ENCODE assay signal across 25 cellular contexts in the genomic region with DNA sequence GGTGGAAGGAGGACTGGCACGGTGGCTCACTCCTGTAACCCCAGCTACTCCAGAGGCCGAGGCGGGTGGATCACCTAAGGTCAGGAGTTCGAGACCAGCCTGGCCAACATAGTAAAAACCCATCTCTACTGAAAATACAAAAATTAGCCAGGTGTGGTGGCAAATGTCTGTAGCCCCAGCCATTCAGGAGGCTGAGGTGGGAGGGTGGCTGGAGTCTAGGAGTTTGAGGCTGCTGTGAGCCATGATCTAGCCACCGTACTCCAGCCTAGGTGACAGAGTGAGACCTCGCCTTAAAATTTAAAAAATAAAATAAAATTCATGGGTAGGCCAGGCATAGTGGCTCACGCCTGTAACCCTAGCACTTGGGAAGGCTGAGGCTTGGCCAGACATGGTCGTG. TPM values are rescaled to one million over a fixed set of nuclear protein-coding genes. Genes with fewer than 3 reads are reported as not detected.
DNase-seq lines count a peak whose midpoint lies in the region; ATAC-seq, FAIRE-seq and TF ChIP-seq lines count a peak whose summit lies in the region.
"Had no signal": no experiment of that assay in that cellular context is flagged by ENCODE, and none has a peak within 500 bp of the region (broad histone marks: within the 10 kb centered on the region; RNA-seq: fewer than 3 reads in every experiment).

No MANE protein-coding gene starts in this region.

- H3K27ac ChIP-seq in adrenal gland, result peak overlapping the region in 3 of 5 donors; percentile 72 to 93 (median 90)
- peak overlapping the region; percentile 98 for H3K27ac ChIP-seq in HepG2 (ENCODE audit: extremely low read length, insufficient read depth, low read length)
- H3K27ac ChIP-seq in parathyroid adenoma, result peak overlapping the region; percentile 85

- ATAC-seq in HepG2, result no peak
- ATAC-seq in stimulated activated naive CD8-positive, alpha-beta T cell treated with anti-CD3 and anti-CD28 coated beads, Interleukin-15, Interleukin-2, amounts not matched to agents 100 U/mL and 50 U/mL, for 24 hours, result no peak
- ATAC-seq: activated naive CD4-positive, alpha-beta T cell treated with anti-CD3 and anti-CD28 coated beads, Interleukin-2, amount 50 U/mL, for 72 hours; GM12878 had no signal

- H3K36me3 ChIP-seq in adrenal gland (replicated peaks in 1 of 2), result no peaks in the 10 kb centered on the region
- H3K36me3 ChIP-seq in HepG2 (replicated peaks in 1 of 2; ENCODE audit: control insufficient read depth in 1 of 2, insufficient read depth in 2 of 2, low read length in 2 of 2), result no peaks in the 10 kb centered on the region; a peak in 1 of 5 replicates
- no peaks in the 10 kb centered on the region for H3K36me3 ChIP-seq in parathyroid adenoma (ENCODE audit: control insufficient read depth, insufficient read depth, low read length)

- H3K79me2 ChIP-seq in HepG2 (ENCODE audit: insufficient read depth, low read length) (peaks cover 40% of the 10 kb centered on the region), parathyroid adenoma (peaks cover 4% of the 10 kb centered on the region)

- in situ Hi-C loops in HepG2 (cut with HindIII; ENCODE audit: extremely low pct_ligation_motif_present, low pct_unique_long_range_greater_than_20kb), result no loop called here

- H3K27me3 Mint-ChIP-seq in type B pancreatic cell, result no peaks in the 10 kb centered on the region

- CTCF ChIA-PET in HepG2 (lab: Yijun Ruan, JAX; ENCODE audit: low intra/inter-chr PET ratio, low total read pairs), result no interaction called here

- TF ChIP-seq CTCF in adrenal gland (IDR thresholded peaks at IDR 0.05) (no peak), HepG2 (CRISPR knock-in tag; IDR thresholded peaks at IDR 0.05) (no peak), parathyroid adenoma (IDR thresholded peaks at IDR 0.05) (no peak), type B pancreatic cell (conservative IDR thresholded peaks at IDR 0.05) (no peak)

- H3K36me3 Mint-ChIP-seq in type B pancreatic cell, result peaks cover 7% of the 10 kb centered on the region

- H3K4me3 Mint-ChIP-seq in type B pancreatic cell, result no peak overlapping the region
- H3K4me3 Mint-ChIP-seq: dendritic cell treated with granulocyte-macrophage colony-stimulating factor and Interleukin-4, amounts not matched to agents 40 ng/mL and 50 ng/mL, for 4 days had no signal

- H2AFZ ChIP-seq in HepG2 (ENCODE audit: low read length) (no peak overlapping the region), parathyroid adenoma (no peak overlapping the region)

- DNase-seq in adrenal gland (no peak), HepG2 (ENCODE audit: low spot score) (no peak), type B pancreatic cell (ENCODE audit: extremely low spot score, unreplicated experiment) (no peak), HTR-8/SVneo (ENCODE audit: insufficient read length, low spot score) (no peak)
- no peak for DNase-seq in activated T-cell treated with anti-CD3 and anti-CD28 coated beads, Interleukin-2, amount 50 U/mL, for 1 hour
- no peak for DNase-seq in stimulated activated naive CD8-positive, alpha-beta T cell treated with anti-CD3 and anti-CD28 coated beads, Interleukin-15, Interleukin-2, amounts not matched to agents 100 U/mL and 50 U/mL, for 24 hours
- DNase-seq: activated CD4-positive, alpha-beta T cell treated with anti-CD3 and anti-CD28 coated beads, Interleukin-2, amount 50 U/mL, for 4 hours; activated CD8-positive, alpha-beta memory T cell treated with anti-CD3 and anti-CD28 coated beads, Interleukin-2, amount 50 U/mL, for 48 hours; aorta; caudate nucleus; KBM-7; NCI-H1105; NCI-H2081 treated with DMSO at 0.1 percent for 48 hours; psoas muscle; RPMI8226; stimulated activated CD8-positive, alpha-beta memory T cell treated with anti-CD3 and anti-CD28 coated beads, Interleukin-4, amount 100 ng/mL, for 48 hours; T-helper 1 cell had no signal

- H3K4me3 ChIP-seq in adrenal gland (no peak overlapping the region), HepG2 (replicated peaks in 1 of 3; ENCODE audit: insufficient read depth in 1 of 3, low read depth in 2 of 3, low read length in 3 of 3) (peak overlapping the region in 2 of 3 experiments; percentile 67 to 76; a peak in 4 of 6 replicates), parathyroid adenoma (ENCODE audit: low read depth, low read length) (no peak overlapping the region)
- H3K4me3 ChIP-seq: GM12878, psoas muscle had no signal

- H3K9ac ChIP-seq in HepG2 (ENCODE audit: insufficient read depth, low read depth, low read length) (peak overlapping the region; percentile 88; the same call in 1 of the 2 replicates), parathyroid adenoma (no peak overlapping the region)

- no TSS peak for BruUV-seq in HepG2 (replicated peaks; lab: Mats Ljungman, UMichigan)

- peak overlapping the region; percentile 95 for H3K27ac Mint-ChIP-seq in type B pancreatic cell

- no peak for TF ChIP-seq RAD21 in HepG2 (CRISPR knock-in tag; IDR thresholded peaks at IDR 0.05)

- H3K4me1 Mint-ChIP-seq in type B pancreatic cell (ENCODE audit: unreplicated experiment), result peaks cover 44% of the 10 kb centered on the region

- H3K4me2 ChIP-seq in HepG2 (ENCODE audit: low read depth, low read length) (peak overlapping the region; percentile 89), parathyroid adenoma (ENCODE audit: low read length) (no peak overlapping the region)

- intact Hi-C loops in adrenal gland (cut with DNase I) (no loop called here), HepG2 (cut with micrococcal nuclease; ENCODE audit: unreplicated experiment) (no loop called here)

- TF ChIP-seq POLR2A in adrenal gland (IDR thresholded peaks at IDR 0.05) (no peak), HepG2 (IDR thresholded peaks at IDR 0.05; ENCODE audit: insufficient read depth in 1 of 2, low read depth in 2 of 2, low read length in 2 of 2) (no peak)

- POLR2A ChIA-PET in HepG2 (lab: Yijun Ruan, JAX), result interaction anchor here (1.1 to 4.2 kb wide), 3 partner anchors 15 to 30 kb away, joined by 4 to 59 read pairs (median 14); no protein-coding TSS in a partner anchor

- no peaks in the 10 kb centered on the region for H3K9me3 Mint-ChIP-seq in type B pancreatic cell

- no peak for FAIRE-seq in HepG2 (lab: Jason Lieb, UNC)
- no peak for FAIRE-seq in HTR-8/SVneo (lab: Jason Lieb, UNC)
- FAIRE-seq: D721Med, endometrium, frontal cortex, GM12878, urothelium cell line had no signal

- H3K27me3 ChIP-seq in adrenal gland (no peaks in the 10 kb centered on the region), HepG2 (ENCODE audit: control insufficient read depth in 1 of 2, insufficient read depth in 2 of 2, low read length in 2 of 2) (no peaks in the 10 kb centered on the region), parathyroid adenoma (ENCODE audit: control insufficient read depth, insufficient read depth, low read length) (no peaks in the 10 kb centered on the region)

- WGBS in adrenal gland, 4 donors, result 94 to 100% (median 97%) methylated on average over 8 of the region's 8 CpGs
- 83% methylated on average over 8 of the region's 8 CpGs for WGBS in HepG2 (ENCODE audit: low lambda C conversion rate)

- no peak for TF ChIP-seq EP300 in HepG2 (IDR thresholded peaks at IDR 0.05; ENCODE audit: low read depth in 2 of 2, low read length in 2 of 2)
- TF ChIP-seq EP300 in HepG2 (CRISPR knock-in tag; IDR thresholded peaks at IDR 0.05; ENCODE audit: borderline replicate concordance), result no peak

- H3K4me1 ChIP-seq in adrenal gland (replicated peaks in 1 of 2), result peaks cover 37 to 58% of the 10 kb centered on the region in 2 donors
- peaks cover 58% of the 10 kb centered on the region for H3K4me1 ChIP-seq in HepG2 (ENCODE audit: insufficient read depth, low read length)
- H3K4me1 ChIP-seq in parathyroid adenoma, result peaks cover 17% of the 10 kb centered on the region

- H4K20me1 ChIP-seq in HepG2 (ENCODE audit: insufficient read depth, low read length), result no peaks in the 10 kb centered on the region

- H3K9me3 ChIP-seq in adrenal gland (replicated peaks in 1 of 3) (no peaks in the 10 kb centered on the region), HepG2 (ENCODE audit: low read length) (no peaks in the 10 kb centered on the region), parathyroid adenoma (ENCODE audit: control insufficient read depth, low read length) (no peaks in the 10 kb centered on the region)
- H3K9me3 ChIP-seq: psoas muscle had no signal

RNA-seq across cellular contexts. Expression of a gene that starts 1.2 kb away (rescaled TPM):
- total RNA-seq in adrenal gland (10 to 100 TPM; 23.5 to 79.2 (median 40.7) TPM), HepG2 (2016; rRNA removed; fragmentation: Illumina TruSeq; extraction: Trizol) (6.7 and 7.8 TPM in 2 replicates), type B pancreatic cell (ENCODE audit: low replicate concordance) (13.5 and 14.9 TPM in 2 replicates)
- polyA plus RNA-seq in adrenal gland (10 to 100 TPM in 1 of 3 donors, 1 to 10 TPM in 2; 7.7 to 19.9 (median 9.3) TPM), HepG2 (2011; rRNA removed) (16.4 and 20.7 TPM in 2 replicates)
- 10.8 and 13.9 TPM in 2 replicates for total RNA-seq in HepG2 (2016; cell fraction: cytosol; rRNA removed; fragmentation: Illumina TruSeq; extraction: Trizol; ENCODE audit: low read depth)
- total RNA-seq in HepG2 (2016; cell fraction: insoluble cytoplasmic fraction; rRNA removed; fragmentation: Illumina TruSeq; extraction: Trizol), result 8.0 and 8.6 TPM in 2 replicates
- 12.1 and 13.4 TPM in 2 replicates for total RNA-seq in HepG2 (2016; cell fraction: membrane; rRNA removed; fragmentation: Illumina TruSeq; extraction: Trizol)
- total RNA-seq in HepG2 (2016; cell fraction: nucleus; rRNA removed; fragmentation: Illumina TruSeq; extraction: Trizol), result 6.4 and 8.4 TPM in 2 replicates
- 14.3 and 17.0 TPM in 2 replicates for polyA plus RNA-seq in HepG2 (2011; cell fraction: cytosol; rRNA removed)
- 21.3 and 26.7 TPM in 2 replicates for polyA plus RNA-seq in HepG2 (2011; cell fraction: nucleus; rRNA removed)
- polyA plus RNA-seq in HepG2 (2012), result 11.7 and 14.0 TPM in 2 replicates
- 4.1 and 4.3 TPM in 2 replicates for polyA plus RNA-seq in HepG2 (2016; cell fraction: cytosol; fragmentation: Illumina TruSeq; extraction: Trizol; ENCODE audit: low read depth)
- polyA plus RNA-seq in HepG2 (2016; cell fraction: insoluble cytoplasmic fraction; fragmentation: Illumina TruSeq; extraction: Trizol; ENCODE audit: low read depth), result 6.7 and 7.3 TPM in 2 replicates
- 9.3 and 12.3 TPM in 2 replicates for polyA plus RNA-seq in HepG2 (2016; cell fraction: membrane; fragmentation: Illumina TruSeq; extraction: Trizol; ENCODE audit: low read depth)
- polyA plus RNA-seq in HepG2 (2016; cell fraction: nucleus; fragmentation: Illumina TruSeq; extraction: Trizol; ENCODE audit: insufficient read depth, low read depth), result 8.0 and 9.6 TPM in 2 replicates
- polyA minus RNA-seq in HepG2 (2011; rRNA and poly(A)+ RNA removed; ENCODE audit: low replicate concordance), result 4.7 and 30.0 TPM in 2 replicates
- 12.5 TPM in 2 replicates for polyA minus RNA-seq in HepG2 (2011; cell fraction: cytosol; rRNA and poly(A)+ RNA removed)
- polyA minus RNA-seq in HepG2 (2011; cell fraction: nucleus; rRNA and poly(A)+ RNA removed), result 29.4 and 31.1 TPM in 2 replicates

Comparison
In these comparisons a context has a peak if more than half of its experiments do, and no peak if none do; other contexts are left out.
1. H3K4me3 ChIP-seq: peak in HepG2 (2 of 3); none in adrenal gland (0 of 4) and parathyroid adenoma (single experiment).
2. Peak in every context shown above with its lines, with median percentiles within 50 percentile points of each other: H3K27ac ChIP-seq.